In genomic region chr3:72496055-72496690, GRCh38 we compare ENCODE assay signal across 17 cellular contexts. TPM values are rescaled to one million over a fixed set of nuclear protein-coding genes. Genes with fewer than 3 reads are reported as not detected.
A peak's percentile ranks its signal among the peaks of the same experiment; 100 is the strongest.
DNase-seq lines count a peak whose midpoint lies in the region; ATAC-seq and TF ChIP-seq lines count a peak whose summit lies in the region.
"Had no signal": no experiment of that assay in that cellular context is flagged by ENCODE, and none has a peak within 500 bp of the region (broad histone marks: within the 10 kb centered on the region; RNA-seq: fewer than 3 reads in every experiment).

No MANE protein-coding gene starts in this region.

- no peak overlapping the region for H3K4me3 Mint-ChIP-seq in nephron progenitor cell

- POLR2A ChIA-PET in GM10248 (lab: Yijun Ruan, JAX): interaction anchor here (0.7 to 1.6 kb wide), 2 partner anchors 9 to 13 kb away, joined by 3 to 6 read pairs; no protein-coding TSS in a partner anchor

- H3K27ac Mint-ChIP-seq in nephron progenitor cell: peak overlapping the region; percentile 43
- H3K27ac Mint-ChIP-seq: CD4-positive, alpha-beta memory T cell had no signal

- TF ChIP-seq CTCF in nephron progenitor cell (IDR thresholded peaks at IDR 0.05) (no peak), GM10248 (IDR thresholded peaks at IDR 0.05; ENCODE audit: control extremely low read depth, extremely low read depth, low read depth, missing control alignments) (no peak)

- in situ Hi-C loops in G401 (cut with HindIII; ENCODE audit: low sequenced_read_pairs): no loop called here

- peaks cover 23% of the 10 kb centered on the region for H3K27me3 Mint-ChIP-seq in nephron progenitor cell (ENCODE audit: low read depth, poor library complexity)

- peaks cover 21% of the 10 kb centered on the region for H3K9me3 Mint-ChIP-seq in nephron progenitor cell

- H3K4me1 Mint-ChIP-seq in nephron progenitor cell: peaks cover 10% of the 10 kb centered on the region
- H3K4me1 Mint-ChIP-seq: CD4-positive, alpha-beta memory T cell had no signal

- CTCF ChIA-PET in GM10248 (lab: Yijun Ruan, JAX): interaction anchor here (0.7 to 2.1 kb wide), 7 partner anchors 9 to 324 kb away, joined by 3 to 8 read pairs (median 3); no protein-coding TSS in a partner anchor

- DNase-seq in SIG-M5 treated with dmso at 0.1 percent for 504 hours (lab: John Stamatoyannopoulos, UW; ENCODE audit: unreplicated experiment) (peak; percentile 81), SIG-M5 (lab: John Stamatoyannopoulos, UW) (no peak), NOMO-1 (lab: John Stamatoyannopoulos, UW; ENCODE audit: unreplicated experiment in 2 of 2) (peak; percentile 71 to 89), nephron progenitor cell (no peak), GM10248 (ENCODE audit: extremely low spot score) (no peak), G401 (ENCODE audit: low spot score) (no peak)
- DNase-seq: activated naive CD4-positive, alpha-beta T cell treated with anti-CD3 and anti-CD28 coated beads, Interleukin-2, amount 50 U/mL, for 16 hours; body of pancreas; CD4-positive, alpha-beta memory T cell; DND-41; foreskin keratinocyte; midbrain; NCI-H146; NCI-H510A treated with DMSO at 0.1 percent for 48 hours had no signal

- H3K36me3 Mint-ChIP-seq in nephron progenitor cell (ENCODE audit: low read depth): no peaks in the 10 kb centered on the region

- peak; percentile 55 for ATAC-seq in GM21576 (IDR thresholded peaks at IDR 0.05; ENCODE audit: unreplicated experiment)
- ATAC-seq in HG02571 (IDR thresholded peaks at IDR 0.05; ENCODE audit: unreplicated experiment): no peak
- ATAC-seq: body of pancreas, foreskin keratinocyte, SK-N-SH treated with all-trans-retinoic acid at 6 μM for 48 hours had no signal

RNA-seq across cellular contexts. Expression of gene RYBP, which starts 49.8 kb away (rescaled TPM):
- 6.3 and 7.5 TPM in 2 replicates for total RNA-seq in G401 (2014; rRNA removed; shearing (Covaris generic))

Comparison
In these comparisons a context has a peak if more than half of its experiments do, and no peak if none do; other contexts are left out.
1. DNase-seq: peak in SIG-M5 treated with dmso at 0.1 percent for 504 hours (single experiment) and NOMO-1 (2 of 2); none in SIG-M5 (single experiment), nephron progenitor cell (single experiment), GM10248 (single experiment) and G401 (single experiment).